ENCODE assay signal across 1 cellular context in the genomic region with DNA sequence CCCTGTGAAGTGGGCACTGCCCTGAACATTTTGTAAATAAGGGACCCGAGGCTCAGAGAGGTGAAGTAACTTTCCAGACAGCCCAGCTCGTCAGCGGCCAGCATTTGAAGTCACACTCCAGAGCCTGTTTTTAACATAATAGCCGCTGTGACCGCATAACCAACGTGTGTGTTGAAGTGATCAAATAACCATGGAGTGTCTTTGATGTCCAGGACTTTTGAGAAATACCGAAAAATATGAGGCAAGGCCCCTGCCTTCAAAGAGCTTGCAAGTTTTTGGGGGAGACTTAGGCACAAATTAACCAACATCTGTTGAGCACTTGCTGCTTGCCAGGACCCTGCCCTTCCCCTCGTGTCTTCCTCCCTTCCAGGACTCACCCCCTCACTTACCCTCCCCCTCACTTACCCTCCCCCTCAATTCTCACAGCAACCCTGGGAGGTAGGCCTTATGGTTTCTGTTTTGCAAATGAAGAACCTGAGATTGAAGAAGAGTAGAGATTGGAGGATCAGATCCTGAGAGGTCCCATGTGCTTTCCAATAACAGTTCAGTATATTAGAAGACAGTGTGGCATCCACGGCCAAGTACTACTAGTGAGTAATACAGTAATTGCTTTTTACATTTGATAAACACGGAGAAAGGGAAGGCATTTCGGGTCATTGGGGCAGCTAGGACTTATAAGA.
TF ChIP-seq lines count a peak whose summit lies in the region.

No MANE protein-coding gene starts in this region.

TF ChIP-seq in GM12878, 131 proteins besides CTCF, POLR2A, EP300 and RAD21 (continued from another document and continues in another):
- TF ChIP-seq POU2F2 (IDR thresholded peaks at IDR 0.05; ENCODE audit: borderline replicate concordance, low read depth, low read length) (0 out of 3 replicates have a peak, but pooled peaks have one; percentile 11), RBBP5 (conservative IDR thresholded peaks at IDR 0.05) (no peak), NBN (IDR thresholded peaks at IDR 0.05) (peak; percentile 74), IKZF1 (conservative IDR thresholded peaks at IDR 0.05) (no peak), SIN3A (IDR thresholded peaks at IDR 0.05; ENCODE audit: low read depth, low read length) (no peak; the same call in 1 of the 2 replicates), ZBED1 (IDR thresholded peaks at IDR 0.05; ENCODE audit: borderline replicate concordance) (peak; percentile 12; the same call in 1 of the 2 replicates), LARP7 (IDR thresholded peaks at IDR 0.05) (no peak), IRF4 (IDR thresholded peaks at IDR 0.05; ENCODE audit: low read depth, low read length) (no peak), SMARCA5 (IDR thresholded peaks at IDR 0.05) (no peak), NRF1 (conservative IDR thresholded peaks at IDR 0.05; ENCODE audit: low read depth, low read length) (no peak), SREBF1 (IDR thresholded peaks at IDR 0.05; ENCODE audit: low read length) (no peak), CHD2 (IDR thresholded peaks at IDR 0.05; ENCODE audit: borderline replicate concordance, low read depth, low read length) (peak; percentile 92), CBX3 (IDR thresholded peaks at IDR 0.05; ENCODE audit: borderline replicate concordance, low read depth) (no peak), TCF3 (IDR thresholded peaks at IDR 0.05; ENCODE audit: borderline replicate concordance, insufficient read depth, low read depth, low read length) (0 out of 2 replicates have a peak, but pooled peaks have one; percentile 30), YBX1 (IDR thresholded peaks at IDR 0.05) (no peak), TARDBP (IDR thresholded peaks at IDR 0.05; ENCODE audit: borderline replicate concordance) (0 out of 2 replicates have a peak, but pooled peaks have one; percentile 23), CREM (IDR thresholded peaks at IDR 0.05; ENCODE audit: low read depth) (peak; percentile 47; the same call in 1 of the 2 replicates), JUND (IDR thresholded peaks at IDR 0.05; ENCODE audit: low read depth, low read length) (no peak), YY1 (IDR thresholded peaks at IDR 0.05; ENCODE audit: low read depth, low read length) (no peak), CHD1 (IDR thresholded peaks at IDR 0.05; ENCODE audit: low read depth, low read length) (no peak), FOXM1 (IDR thresholded peaks at IDR 0.05; ENCODE audit: low read depth, low read length) (no peak; the same call in 1 of the 2 replicates), SMC3 (IDR thresholded peaks at IDR 0.05; ENCODE audit: borderline replicate concordance, low read length) (no peak), POLR2AphosphoS2 (IDR thresholded peaks at IDR 0.05; ENCODE audit: low read depth, low read length) (no peak), ZNF217 (IDR thresholded peaks at IDR 0.05) (no peak), SMAD5 (IDR thresholded peaks at IDR 0.05; ENCODE audit: low read depth) (no peak), ZNF384 (IDR thresholded peaks at IDR 0.05; ENCODE audit: borderline replicate concordance, low read depth, low read length) (no peak), MTA3 (IDR thresholded peaks at IDR 0.05; ENCODE audit: borderline replicate concordance, low read length) (no peak), CHD4 (IDR thresholded peaks at IDR 0.05) (no peak), TCF12 (IDR thresholded peaks at IDR 0.05; ENCODE audit: low read depth, low read length) (no peak), ZNF622 (IDR thresholded peaks at IDR 0.05) (no peak), MYC (IDR thresholded peaks at IDR 0.05; ENCODE audit: insufficient read depth, insufficient read length, insufficient replicate concordance, low read length, severe bottlenecking) (no peak), RB1 (IDR thresholded peaks at IDR 0.05; ENCODE audit: borderline replicate concordance) (no peak), ZSCAN29 (IDR thresholded peaks at IDR 0.05) (no peak), ASH2L (IDR thresholded peaks at IDR 0.05; ENCODE audit: borderline replicate concordance, low read depth) (no peak), KDM1A (IDR thresholded peaks at IDR 0.05; ENCODE audit: borderline replicate concordance) (peak; percentile 53; the same call in 1 of the 2 replicates)
- TF ChIP-seq, protein P1, sequence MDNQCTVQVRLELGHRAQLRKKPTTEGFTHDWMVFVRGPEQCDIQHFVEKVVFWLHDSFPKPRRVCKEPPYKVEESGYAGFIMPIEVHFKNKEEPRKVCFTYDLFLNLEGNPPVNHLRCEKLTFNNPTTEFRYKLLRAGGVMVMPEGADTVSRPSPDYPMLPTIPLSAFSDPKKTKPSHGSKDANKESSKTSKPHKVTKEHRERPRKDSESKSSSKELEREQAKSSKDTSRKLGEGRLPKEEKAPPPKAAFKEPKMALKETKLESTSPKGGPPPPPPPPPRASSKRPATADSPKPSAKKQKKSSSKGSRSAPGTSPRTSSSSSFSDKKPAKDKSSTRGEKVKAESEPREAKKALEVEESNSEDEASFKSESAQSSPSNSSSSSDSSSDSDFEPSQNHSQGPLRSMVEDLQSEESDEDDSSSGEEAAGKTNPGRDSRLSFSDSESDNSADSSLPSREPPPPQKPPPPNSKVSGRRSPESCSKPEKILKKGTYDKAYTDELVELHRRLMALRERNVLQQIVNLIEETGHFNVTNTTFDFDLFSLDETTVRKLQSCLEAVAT (IDR thresholded peaks at IDR 0.05): peak; percentile 50; the same call in 1 of the 2 replicates
- TF ChIP-seq, protein P2, sequence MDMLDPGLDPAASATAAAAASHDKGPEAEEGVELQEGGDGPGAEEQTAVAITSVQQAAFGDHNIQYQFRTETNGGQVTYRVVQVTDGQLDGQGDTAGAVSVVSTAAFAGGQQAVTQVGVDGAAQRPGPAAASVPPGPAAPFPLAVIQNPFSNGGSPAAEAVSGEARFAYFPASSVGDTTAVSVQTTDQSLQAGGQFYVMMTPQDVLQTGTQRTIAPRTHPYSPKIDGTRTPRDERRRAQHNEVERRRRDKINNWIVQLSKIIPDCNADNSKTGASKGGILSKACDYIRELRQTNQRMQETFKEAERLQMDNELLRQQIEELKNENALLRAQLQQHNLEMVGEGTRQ (IDR thresholded peaks at IDR 0.05; ENCODE audit: borderline replicate concordance, low read depth, low read length): no peak
- TF ChIP-seq, protein P3, sequence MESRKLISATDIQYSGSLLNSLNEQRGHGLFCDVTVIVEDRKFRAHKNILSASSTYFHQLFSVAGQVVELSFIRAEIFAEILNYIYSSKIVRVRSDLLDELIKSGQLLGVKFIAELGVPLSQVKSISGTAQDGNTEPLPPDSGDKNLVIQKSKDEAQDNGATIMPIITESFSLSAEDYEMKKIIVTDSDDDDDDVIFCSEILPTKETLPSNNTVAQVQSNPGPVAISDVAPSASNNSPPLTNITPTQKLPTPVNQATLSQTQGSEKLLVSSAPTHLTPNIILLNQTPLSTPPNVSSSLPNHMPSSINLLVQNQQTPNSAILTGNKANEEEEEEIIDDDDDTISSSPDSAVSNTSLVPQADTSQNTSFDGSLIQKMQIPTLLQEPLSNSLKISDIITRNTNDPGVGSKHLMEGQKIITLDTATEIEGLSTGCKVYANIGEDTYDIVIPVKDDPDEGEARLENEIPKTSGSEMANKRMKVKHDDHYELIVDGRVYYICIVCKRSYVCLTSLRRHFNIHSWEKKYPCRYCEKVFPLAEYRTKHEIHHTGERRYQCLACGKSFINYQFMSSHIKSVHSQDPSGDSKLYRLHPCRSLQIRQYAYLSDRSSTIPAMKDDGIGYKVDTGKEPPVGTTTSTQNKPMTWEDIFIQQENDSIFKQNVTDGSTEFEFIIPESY (IDR thresholded peaks at IDR 0.05): no peak
- TF ChIP-seq, protein P4, sequence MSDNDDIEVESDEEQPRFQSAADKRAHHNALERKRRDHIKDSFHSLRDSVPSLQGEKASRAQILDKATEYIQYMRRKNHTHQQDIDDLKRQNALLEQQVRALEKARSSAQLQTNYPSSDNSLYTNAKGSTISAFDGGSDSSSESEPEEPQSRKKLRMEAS (IDR thresholded peaks at IDR 0.05; ENCODE audit: low read depth, low read length): no peak; the same call in 1 of the 2 replicates
- TF ChIP-seq, protein P5, sequence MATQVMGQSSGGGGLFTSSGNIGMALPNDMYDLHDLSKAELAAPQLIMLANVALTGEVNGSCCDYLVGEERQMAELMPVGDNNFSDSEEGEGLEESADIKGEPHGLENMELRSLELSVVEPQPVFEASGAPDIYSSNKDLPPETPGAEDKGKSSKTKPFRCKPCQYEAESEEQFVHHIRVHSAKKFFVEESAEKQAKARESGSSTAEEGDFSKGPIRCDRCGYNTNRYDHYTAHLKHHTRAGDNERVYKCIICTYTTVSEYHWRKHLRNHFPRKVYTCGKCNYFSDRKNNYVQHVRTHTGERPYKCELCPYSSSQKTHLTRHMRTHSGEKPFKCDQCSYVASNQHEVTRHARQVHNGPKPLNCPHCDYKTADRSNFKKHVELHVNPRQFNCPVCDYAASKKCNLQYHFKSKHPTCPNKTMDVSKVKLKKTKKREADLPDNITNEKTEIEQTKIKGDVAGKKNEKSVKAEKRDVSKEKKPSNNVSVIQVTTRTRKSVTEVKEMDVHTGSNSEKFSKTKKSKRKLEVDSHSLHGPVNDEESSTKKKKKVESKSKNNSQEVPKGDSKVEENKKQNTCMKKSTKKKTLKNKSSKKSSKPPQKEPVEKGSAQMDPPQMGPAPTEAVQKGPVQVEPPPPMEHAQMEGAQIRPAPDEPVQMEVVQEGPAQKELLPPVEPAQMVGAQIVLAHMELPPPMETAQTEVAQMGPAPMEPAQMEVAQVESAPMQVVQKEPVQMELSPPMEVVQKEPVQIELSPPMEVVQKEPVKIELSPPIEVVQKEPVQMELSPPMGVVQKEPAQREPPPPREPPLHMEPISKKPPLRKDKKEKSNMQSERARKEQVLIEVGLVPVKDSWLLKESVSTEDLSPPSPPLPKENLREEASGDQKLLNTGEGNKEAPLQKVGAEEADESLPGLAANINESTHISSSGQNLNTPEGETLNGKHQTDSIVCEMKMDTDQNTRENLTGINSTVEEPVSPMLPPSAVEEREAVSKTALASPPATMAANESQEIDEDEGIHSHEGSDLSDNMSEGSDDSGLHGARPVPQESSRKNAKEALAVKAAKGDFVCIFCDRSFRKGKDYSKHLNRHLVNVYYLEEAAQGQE (IDR thresholded peaks at IDR 0.05; ENCODE audit: low read depth, low read length): no peak
- TF ChIP-seq, protein P6, sequence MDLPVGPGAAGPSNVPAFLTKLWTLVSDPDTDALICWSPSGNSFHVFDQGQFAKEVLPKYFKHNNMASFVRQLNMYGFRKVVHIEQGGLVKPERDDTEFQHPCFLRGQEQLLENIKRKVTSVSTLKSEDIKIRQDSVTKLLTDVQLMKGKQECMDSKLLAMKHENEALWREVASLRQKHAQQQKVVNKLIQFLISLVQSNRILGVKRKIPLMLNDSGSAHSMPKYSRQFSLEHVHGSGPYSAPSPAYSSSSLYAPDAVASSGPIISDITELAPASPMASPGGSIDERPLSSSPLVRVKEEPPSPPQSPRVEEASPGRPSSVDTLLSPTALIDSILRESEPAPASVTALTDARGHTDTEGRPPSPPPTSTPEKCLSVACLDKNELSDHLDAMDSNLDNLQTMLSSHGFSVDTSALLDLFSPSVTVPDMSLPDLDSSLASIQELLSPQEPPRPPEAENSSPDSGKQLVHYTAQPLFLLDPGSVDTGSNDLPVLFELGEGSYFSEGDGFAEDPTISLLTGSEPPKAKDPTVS (IDR thresholded peaks at IDR 0.05; ENCODE audit: low read depth, low read length): no peak
- TF ChIP-seq, protein P7, sequence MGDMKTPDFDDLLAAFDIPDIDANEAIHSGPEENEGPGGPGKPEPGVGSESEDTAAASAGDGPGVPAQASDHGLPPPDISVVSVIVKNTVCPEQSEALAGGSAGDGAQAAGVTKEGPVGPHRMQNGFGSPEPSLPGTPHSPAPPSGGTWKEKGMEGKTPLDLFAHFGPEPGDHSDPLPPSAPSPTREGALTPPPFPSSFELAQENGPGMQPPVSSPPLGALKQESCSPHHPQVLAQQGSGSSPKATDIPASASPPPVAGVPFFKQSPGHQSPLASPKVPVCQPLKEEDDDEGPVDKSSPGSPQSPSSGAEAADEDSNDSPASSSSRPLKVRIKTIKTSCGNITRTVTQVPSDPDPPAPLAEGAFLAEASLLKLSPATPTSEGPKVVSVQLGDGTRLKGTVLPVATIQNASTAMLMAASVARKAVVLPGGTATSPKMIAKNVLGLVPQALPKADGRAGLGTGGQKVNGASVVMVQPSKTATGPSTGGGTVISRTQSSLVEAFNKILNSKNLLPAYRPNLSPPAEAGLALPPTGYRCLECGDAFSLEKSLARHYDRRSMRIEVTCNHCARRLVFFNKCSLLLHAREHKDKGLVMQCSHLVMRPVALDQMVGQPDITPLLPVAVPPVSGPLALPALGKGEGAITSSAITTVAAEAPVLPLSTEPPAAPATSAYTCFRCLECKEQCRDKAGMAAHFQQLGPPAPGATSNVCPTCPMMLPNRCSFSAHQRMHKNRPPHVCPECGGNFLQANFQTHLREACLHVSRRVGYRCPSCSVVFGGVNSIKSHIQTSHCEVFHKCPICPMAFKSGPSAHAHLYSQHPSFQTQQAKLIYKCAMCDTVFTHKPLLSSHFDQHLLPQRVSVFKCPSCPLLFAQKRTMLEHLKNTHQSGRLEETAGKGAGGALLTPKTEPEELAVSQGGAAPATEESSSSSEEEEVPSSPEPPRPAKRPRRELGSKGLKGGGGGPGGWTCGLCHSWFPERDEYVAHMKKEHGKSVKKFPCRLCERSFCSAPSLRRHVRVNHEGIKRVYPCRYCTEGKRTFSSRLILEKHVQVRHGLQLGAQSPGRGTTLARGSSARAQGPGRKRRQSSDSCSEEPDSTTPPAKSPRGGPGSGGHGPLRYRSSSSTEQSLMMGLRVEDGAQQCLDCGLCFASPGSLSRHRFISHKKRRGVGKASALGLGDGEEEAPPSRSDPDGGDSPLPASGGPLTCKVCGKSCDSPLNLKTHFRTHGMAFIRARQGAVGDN (IDR thresholded peaks at IDR 0.05): no peak
- TF ChIP-seq, protein P8, sequence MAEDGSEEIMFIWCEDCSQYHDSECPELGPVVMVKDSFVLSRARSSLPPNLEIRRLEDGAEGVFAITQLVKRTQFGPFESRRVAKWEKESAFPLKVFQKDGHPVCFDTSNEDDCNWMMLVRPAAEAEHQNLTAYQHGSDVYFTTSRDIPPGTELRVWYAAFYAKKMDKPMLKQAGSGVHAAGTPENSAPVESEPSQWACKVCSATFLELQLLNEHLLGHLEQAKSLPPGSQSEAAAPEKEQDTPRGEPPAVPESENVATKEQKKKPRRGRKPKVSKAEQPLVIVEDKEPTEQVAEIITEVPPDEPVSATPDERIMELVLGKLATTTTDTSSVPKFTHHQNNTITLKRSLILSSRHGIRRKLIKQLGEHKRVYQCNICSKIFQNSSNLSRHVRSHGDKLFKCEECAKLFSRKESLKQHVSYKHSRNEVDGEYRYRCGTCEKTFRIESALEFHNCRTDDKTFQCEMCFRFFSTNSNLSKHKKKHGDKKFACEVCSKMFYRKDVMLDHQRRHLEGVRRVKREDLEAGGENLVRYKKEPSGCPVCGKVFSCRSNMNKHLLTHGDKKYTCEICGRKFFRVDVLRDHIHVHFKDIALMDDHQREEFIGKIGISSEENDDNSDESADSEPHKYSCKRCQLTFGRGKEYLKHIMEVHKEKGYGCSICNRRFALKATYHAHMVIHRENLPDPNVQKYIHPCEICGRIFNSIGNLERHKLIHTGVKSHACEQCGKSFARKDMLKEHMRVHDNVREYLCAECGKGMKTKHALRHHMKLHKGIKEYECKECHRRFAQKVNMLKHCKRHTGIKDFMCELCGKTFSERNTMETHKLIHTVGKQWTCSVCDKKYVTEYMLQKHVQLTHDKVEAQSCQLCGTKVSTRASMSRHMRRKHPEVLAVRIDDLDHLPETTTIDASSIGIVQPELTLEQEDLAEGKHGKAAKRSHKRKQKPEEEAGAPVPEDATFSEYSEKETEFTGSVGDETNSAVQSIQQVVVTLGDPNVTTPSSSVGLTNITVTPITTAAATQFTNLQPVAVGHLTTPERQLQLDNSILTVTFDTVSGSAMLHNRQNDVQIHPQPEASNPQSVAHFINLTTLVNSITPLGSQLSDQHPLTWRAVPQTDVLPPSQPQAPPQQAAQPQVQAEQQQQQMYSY (CRISPR knock-in tag; IDR thresholded peaks at IDR 0.05): no peak
- TF ChIP-seq, protein P9, sequence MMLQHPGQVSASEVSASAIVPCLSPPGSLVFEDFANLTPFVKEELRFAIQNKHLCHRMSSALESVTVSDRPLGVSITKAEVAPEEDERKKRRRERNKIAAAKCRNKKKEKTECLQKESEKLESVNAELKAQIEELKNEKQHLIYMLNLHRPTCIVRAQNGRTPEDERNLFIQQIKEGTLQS (IDR thresholded peaks at IDR 0.05; ENCODE audit: borderline replicate concordance, extremely low read depth, low read depth, low read length): no peak
